11 cellular contexts compared by ENCODE assay signal in the genomic region with DNA sequence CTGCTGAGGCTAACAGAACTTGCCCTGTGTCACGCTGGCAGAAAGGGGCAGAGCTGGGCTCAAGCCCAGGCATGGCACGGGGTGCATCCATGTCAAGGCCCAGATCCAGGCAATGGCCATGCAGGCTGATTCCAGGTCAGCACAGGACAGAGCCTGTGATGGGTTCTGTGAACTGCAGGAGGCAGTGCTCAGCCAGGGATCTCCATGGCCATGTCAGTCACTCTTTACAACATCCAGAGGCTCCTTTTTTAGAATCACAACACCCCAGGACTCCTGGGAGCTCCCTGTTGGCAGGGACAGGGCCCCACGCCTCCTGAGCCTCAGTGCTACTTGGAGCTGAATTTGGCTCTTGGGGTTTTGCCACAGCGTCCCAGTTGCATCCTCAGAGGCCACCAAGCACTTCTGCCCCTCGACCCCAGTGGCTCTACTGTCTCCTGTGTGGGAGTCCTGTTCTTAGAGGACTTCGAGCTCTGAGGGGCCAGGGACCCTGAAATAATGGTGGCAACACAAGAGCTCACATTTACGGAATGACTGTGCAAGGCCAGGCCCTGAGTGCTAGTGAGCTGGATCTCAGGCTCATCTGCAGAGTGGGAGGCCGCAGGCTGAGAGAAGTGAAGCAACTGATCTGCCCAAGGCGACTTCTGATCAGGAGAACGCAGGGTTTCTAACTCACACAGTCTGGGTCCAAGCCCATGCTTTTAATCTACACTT.
A peak's percentile ranks its signal among the peaks of the same experiment; 100 is the strongest.
DNase-seq lines count a peak whose midpoint lies in the region; ATAC-seq and TF ChIP-seq lines count a peak whose summit lies in the region.
"Had no signal": no experiment of that assay in that cellular context is flagged by ENCODE, and none has a peak within 500 bp of the region (broad histone marks: within the 10 kb centered on the region; RNA-seq: fewer than 3 reads in every experiment).

No MANE protein-coding gene starts in this region.

- no peak overlapping the region for H3K4me3 Mint-ChIP-seq in MCF 10A (ENCODE audit: unreplicated experiment)

- no peaks in the 10 kb centered on the region for H3K9me3 Mint-ChIP-seq in MCF 10A (ENCODE audit: unreplicated experiment)
- H3K9me3 Mint-ChIP-seq: activated naive CD4-positive, alpha-beta T cell treated with anti-CD3 and anti-CD28 coated beads, Interleukin-2, amount 50 U/mL, for 72 hours had no signal

- H3K27me3 ChIP-seq in breast epithelium (no peaks in the 10 kb centered on the region), vagina (no peaks in the 10 kb centered on the region)

- peak; percentile 87 for ATAC-seq in left lobe of liver
- ATAC-seq: activated naive CD4-positive, alpha-beta T cell treated with anti-CD3 and anti-CD28 coated beads, Interleukin-2, amount 50 U/mL, for 72 hours had no signal

- H3K9me3 ChIP-seq in breast epithelium: no peaks in the 10 kb centered on the region
- H3K9me3 ChIP-seq in vagina: no peaks in the 10 kb centered on the region

- H3K36me3 Mint-ChIP-seq in MCF 10A (ENCODE audit: insufficient read depth, unreplicated experiment): no peaks in the 10 kb centered on the region
- H3K36me3 Mint-ChIP-seq: activated naive CD4-positive, alpha-beta T cell treated with anti-CD3 and anti-CD28 coated beads, Interleukin-2, amount 50 U/mL, for 72 hours had no signal

- no peak overlapping the region for H3K4me3 ChIP-seq in breast epithelium
- no peak overlapping the region for H3K4me3 ChIP-seq in vagina

- no peaks in the 10 kb centered on the region for H3K27me3 Mint-ChIP-seq in MCF 10A (ENCODE audit: insufficient read depth, unreplicated experiment)

- H3K4me1 ChIP-seq in breast epithelium (no peaks in the 10 kb centered on the region), vagina (peaks cover 20% of the 10 kb centered on the region)

- TF ChIP-seq POLR2A in breast epithelium (IDR thresholded peaks at IDR 0.05) (no peak), vagina (IDR thresholded peaks at IDR 0.05) (no peak)

- H3K27ac Mint-ChIP-seq in MCF 10A (ENCODE audit: low read depth, unreplicated experiment): no peak overlapping the region
- H3K27ac Mint-ChIP-seq: activated naive CD4-positive, alpha-beta T cell treated with anti-CD3 and anti-CD28 coated beads, Interleukin-2, amount 50 U/mL, for 72 hours had no signal

- TF ChIP-seq CTCF in MCF 10A (IDR thresholded peaks at IDR 0.05; ENCODE audit: unreplicated experiment) (no peak), breast epithelium (IDR thresholded peaks at IDR 0.05) (no peak), vagina (IDR thresholded peaks at IDR 0.05) (peak in 2 of 3 experiments; percentile 18 to 22)

- H3K36me3 ChIP-seq in breast epithelium (no peaks in the 10 kb centered on the region), vagina (no peaks in the 10 kb centered on the region)

- no TSS peak for BruUV-seq in MCF 10A (replicated peaks; lab: Mats Ljungman, UMichigan)

- no peak overlapping the region for H3K27ac ChIP-seq in breast epithelium
- no peak overlapping the region for H3K27ac ChIP-seq in vagina

- POLR2A ChIA-PET in MCF 10A (lab: Yijun Ruan, JAX): no interaction called here

- CTCF ChIA-PET in MCF 10A (lab: Yijun Ruan, JAX): interaction anchor here (0.6 to 1.4 kb wide), 6 partner anchors 10 to 416 kb away, joined by 3 to 6 read pairs (median 4); no protein-coding TSS in a partner anchor

- no peaks in the 10 kb centered on the region for H3K4me1 Mint-ChIP-seq in MCF 10A (ENCODE audit: insufficient read depth, unreplicated experiment)

- intact Hi-C loops in MCF 10A (cut with micrococcal nuclease): loop anchor here (1.0 kb wide), 1 partner anchor 210 kb away; no protein-coding TSS in a partner anchor
- intact Hi-C loops in breast epithelium (cut with DNase I; ENCODE audit: low total_unique reads): no loop called here
- intact Hi-C loops in vagina (cut with DNase I): loop anchor here (5.0 to 10.0 kb wide), 2 partner anchors 212 to 269 kb away; a partner anchor contains a TSS

- DNase-seq in MCF 10A (ENCODE audit: unreplicated experiment) (peak; percentile 35), breast epithelium (ENCODE audit: low spot score in 2 of 2) (no peak), ecto neural progenitor cell (ENCODE audit: low spot score) (peak; percentile 54), left lobe of liver (ENCODE audit: low spot score) (peak; percentile 60), vagina (ENCODE audit: extremely low spot score in 2 of 2) (no peak), T1000 (lab: John Stamatoyannopoulos, UW) (no peak), NCI-H446 treated with DMSO at 0.1 percent for 48 hours (lab: John Stamatoyannopoulos, UW) (no peak)
- no peak for DNase-seq in stimulated activated CD4-positive, alpha-beta T cell treated with anti-CD3 and anti-CD28 coated beads, Interleukin-15, amount 100 ng/mL, for 24 hours
- DNase-seq: kidney glomerular epithelial cell, NCI-H187 had no signal

Comparison
In these comparisons a context has a peak if more than half of its experiments do, and no peak if none do; other contexts are left out.
1. DNase-seq: peak in MCF 10A (single experiment), ecto neural progenitor cell (single experiment) and left lobe of liver (single experiment); none in breast epithelium (0 of 2), vagina (0 of 2), T1000 (single experiment), NCI-H446 treated with DMSO at 0.1 percent for 48 hours (single experiment) and stimulated activated CD4-positive, alpha-beta T cell treated with anti-CD3 and anti-CD28 coated beads, Interleukin-15, amount 100 ng/mL, for 24 hours (single experiment).
2. CTCF ChIP-seq: peak in vagina (2 of 3); none in MCF 10A (single experiment) and breast epithelium (0 of 3).